ENCODE assay signal across 29 cellular contexts in the genomic region with DNA sequence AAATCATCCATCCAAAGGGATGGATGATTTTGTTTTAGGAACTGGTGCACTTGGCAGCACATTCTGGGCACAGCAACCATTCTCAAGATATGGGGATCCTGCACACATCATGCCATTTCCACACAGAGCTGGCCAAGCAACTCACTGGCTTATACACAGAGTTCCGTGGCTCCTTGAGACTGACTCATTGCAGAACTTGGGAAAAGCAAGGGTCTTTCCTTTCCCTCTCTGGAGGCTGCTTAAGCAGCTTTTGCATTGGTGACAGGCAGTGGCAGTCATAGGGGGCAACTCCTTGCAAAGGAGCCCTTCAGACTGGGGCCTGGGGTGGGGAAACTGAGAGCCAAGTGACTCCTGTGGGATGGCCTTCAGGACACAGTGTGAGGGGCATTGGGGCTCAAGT. TPM values are rescaled to one million over a fixed set of nuclear protein-coding genes. Genes with fewer than 3 reads are reported as not detected.
DNase-seq lines count a peak whose midpoint lies in the region; ATAC-seq and TF ChIP-seq lines count a peak whose summit lies in the region.
"Had no signal": no experiment of that assay in that cellular context is flagged by ENCODE, and none has a peak within 500 bp of the region (broad histone marks: within the 10 kb centered on the region; RNA-seq: fewer than 3 reads in every experiment).

No MANE protein-coding gene starts in this region.

- DNase-seq in astrocyte of the spinal cord (ENCODE audit: low read depth, low spot score) (peak; percentile 18), islet precursor cell (peak; percentile 53), colonic mucosa (no peak), WERI-Rb-1 (no peak)
- DNase-seq: activated CD4-positive, alpha-beta T cell treated with anti-CD3 and anti-CD28 coated beads, Interleukin-2, amount 50 U/mL, for 48 hours; activated naive CD4-positive, alpha-beta T cell treated with anti-CD3 and anti-CD28 coated beads for 36 hours; adrenal gland; AML-193; CD8-positive, alpha-beta T cell; head of caudate nucleus; Kasumi-1; midbrain; naive thymus-derived CD4-positive, alpha-beta T cell; NCI-H1694; NCI-H524; stimulated activated CD4-positive, alpha-beta T cell treated with anti-CD3 and anti-CD28 coated beads, Interleukin-1b, Interleukin-23, amount 100 ng/mL, for 48 hours; stimulated activated CD8-positive, alpha-beta memory T cell treated with anti-CD3 and anti-CD28 coated beads, Interleukin-4, amount 100 ng/mL, for 48 hours; stimulated activated naive CD8-positive, alpha-beta T cell treated with anti-CD3 and anti-CD28 coated beads, Interleukin-15, amount 100 ng/mL, for 72 hours; tibial artery had no signal

- H3K9ac ChIP-seq in BLaER1 treated with 17β-estradiol and CSF1 and Interleukin-3, amounts not matched to agents 10 nM and 100 nM, result peak overlapping the region in 9 of 11 experiments; percentile 1 to 99 (median 90); a peak in 15 of 22 replicates
- no peak overlapping the region for H3K9ac ChIP-seq in colonic mucosa (ENCODE audit: low read depth in 2 of 2, low read length in 2 of 2)

- no peak overlapping the region for H3K27ac Mint-ChIP-seq in IgD-negative memory B cell
- H3K27ac Mint-ChIP-seq: activated naive CD4-positive, alpha-beta T cell treated with anti-CD3 and anti-CD28 coated beads for 36 hours; CD8-positive, alpha-beta T cell; stimulated activated naive CD8-positive, alpha-beta T cell treated with anti-CD3 and anti-CD28 coated beads, Interleukin-15, amount 100 ng/mL, for 72 hours had no signal

- peak overlapping the region in 6 of 11 experiments; percentile 81 to 94 (median 90); a peak in 14 of 22 replicates for H3K27ac ChIP-seq in BLaER1 treated with 17β-estradiol and CSF1 and Interleukin-3, amounts not matched to agents 10 nM and 100 nM
- H3K27ac ChIP-seq in colonic mucosa (no peak overlapping the region), WERI-Rb-1 (no peak overlapping the region)
- H3K27ac ChIP-seq: adrenal gland, breast epithelium, epithelial cell of prostate, right atrium auricular region, tibial artery had no signal

- H3K4me1 ChIP-seq in BLaER1 treated with 17β-estradiol and CSF1 and Interleukin-3, amounts not matched to agents 10 nM and 100 nM, result peaks cover 28 to 91% (median 88%) of the 10 kb centered on the region in 10 experiments
- H3K4me1 ChIP-seq in colonic mucosa, result no peaks in the 10 kb centered on the region
- H3K4me1 ChIP-seq: breast epithelium had no signal

- in situ Hi-C loops in astrocyte of the spinal cord (cut with HindIII; ENCODE audit: low sequenced_read_pairs), result no loop called here

- peaks cover 2% of the 10 kb centered on the region for H3K27me3 Mint-ChIP-seq in IgD-negative memory B cell

- H3K4me2 ChIP-seq in BLaER1 treated with 17β-estradiol and CSF1 and Interleukin-3, amounts not matched to agents 10 nM and 100 nM, result peak overlapping the region; percentile 81 to 99 (median 93); a peak in 21 of 22 replicates

- H3K4me1 Mint-ChIP-seq in IgD-negative memory B cell, result peaks cover 5 to 13% (median 8%) of the 10 kb centered on the region in 3 donors

- H3K36me3 Mint-ChIP-seq in IgD-negative memory B cell, result no peaks in the 10 kb centered on the region

- TF ChIP-seq CTCF in astrocyte of the spinal cord (IDR thresholded peaks at IDR 0.05; ENCODE audit: low read depth, low read length) (no peak), colonic mucosa (IDR thresholded peaks at IDR 0.05) (no peak), WERI-Rb-1 (IDR thresholded peaks at IDR 0.05; ENCODE audit: low read depth, low read length) (no peak)

- H3K27me3 ChIP-seq in BLaER1 treated with 17β-estradiol and CSF1 and Interleukin-3, amounts not matched to agents 10 nM and 100 nM, result no peaks in the 10 kb centered on the region
- H3K27me3 ChIP-seq in colonic mucosa (peaks cover 5% of the 10 kb centered on the region), WERI-Rb-1 (ENCODE audit: insufficient read depth, low read depth, severe bottlenecking) (no peaks in the 10 kb centered on the region)
- H3K27me3 ChIP-seq: adrenal gland, breast epithelium, right atrium auricular region had no signal

- peaks cover 0 to 46% (median 27%) of the 10 kb centered on the region in 11 experiments; a peak in 14 of 22 replicates for H4K20me1 ChIP-seq in BLaER1 treated with 17β-estradiol and CSF1 and Interleukin-3, amounts not matched to agents 10 nM and 100 nM

- ATAC-seq in HG03139 (IDR thresholded peaks at IDR 0.05; ENCODE audit: unreplicated experiment), result no peak
- no peak for ATAC-seq in GM18909 (IDR thresholded peaks at IDR 0.05; ENCODE audit: poor library complexity, unreplicated experiment)
- ATAC-seq: CD8-positive, alpha-beta T cell; naive thymus-derived CD4-positive, alpha-beta T cell; stimulated activated naive CD8-positive, alpha-beta T cell treated with anti-CD3 and anti-CD28 coated beads, Interleukin-15, amount 100 ng/mL, for 72 hours had no signal

- H3K4me3 ChIP-seq in BLaER1 treated with 17β-estradiol and CSF1 and Interleukin-3, amounts not matched to agents 10 nM and 100 nM, result peak overlapping the region in 3 of 10 experiments; percentile 81 to 97 (median 84); a peak in 4 of 20 replicates
- no peak overlapping the region for H3K4me3 ChIP-seq in astrocyte of the spinal cord (ENCODE audit: low read depth, low read length)
- no peak overlapping the region for H3K4me3 ChIP-seq in colonic mucosa
- no peak overlapping the region for H3K4me3 ChIP-seq in WERI-Rb-1 (ENCODE audit: low read depth, low read length)
- H3K4me3 ChIP-seq: adrenal gland, breast epithelium, right atrium auricular region, smooth muscle cell, tibial artery had no signal

- H3K36me3 ChIP-seq in BLaER1 treated with 17β-estradiol and CSF1 and Interleukin-3, amounts not matched to agents 10 nM and 100 nM, result peaks cover 0 to 23% (median 14%) of the 10 kb centered on the region in 11 experiments; a peak in 12 of 22 replicates
- H3K36me3 ChIP-seq in colonic mucosa, result no peaks in the 10 kb centered on the region
- H3K36me3 ChIP-seq in WERI-Rb-1, result peaks cover 14% of the 10 kb centered on the region
- H3K36me3 ChIP-seq: adrenal gland, breast epithelium, right atrium auricular region, tibial artery had no signal

- no peaks in the 10 kb centered on the region for H3K9me3 ChIP-seq in BLaER1 treated with 17β-estradiol and CSF1 and Interleukin-3, amounts not matched to agents 10 nM and 100 nM (replicated peaks in 1 of 11)
- no peaks in the 10 kb centered on the region for H3K9me3 ChIP-seq in colonic mucosa
- no peaks in the 10 kb centered on the region for H3K9me3 ChIP-seq in WERI-Rb-1 (ENCODE audit: severe bottlenecking)
- H3K9me3 ChIP-seq: adrenal gland, breast epithelium, right atrium auricular region, tibial artery had no signal

- H3K9me3 Mint-ChIP-seq in IgD-negative memory B cell, result no peaks in the 10 kb centered on the region
- H3K9me3 Mint-ChIP-seq: activated naive CD4-positive, alpha-beta T cell treated with anti-CD3 and anti-CD28 coated beads for 36 hours; CD8-positive, alpha-beta T cell; naive thymus-derived CD4-positive, alpha-beta T cell; stimulated activated naive CD8-positive, alpha-beta T cell treated with anti-CD3 and anti-CD28 coated beads, Interleukin-15, amount 100 ng/mL, for 72 hours had no signal

- H3K4me3 Mint-ChIP-seq in IgD-negative memory B cell, result peak overlapping the region in 3 of 4 donors; percentile 12 to 71 (median 23)

- intact Hi-C loops in colonic mucosa (cut with DNase I), result no loop called here

RNA-seq across cellular contexts. Expression of a gene that starts 1.9 kb away (rescaled TPM):
- polyA plus RNA-seq in IgD-negative memory B cell, result 49.1 TPM
- 10 to 100 TPM in 1 of 2 donors, 1 to 10 TPM in 1; 8.5 to 12.4 TPM for total RNA-seq in colonic mucosa

RNA-seq across cellular contexts. Expression of a gene that starts 8.7 kb away (rescaled TPM):
- polyA plus RNA-seq in IgD-negative memory B cell, result 0.13 TPM
- under 1 TPM; 0.05 TPM for total RNA-seq in colonic mucosa
- total RNA-seq: H4, right atrium auricular region had no signal

RNA-seq across cellular contexts. Expression of a gene that starts 18.8 kb away (rescaled TPM):
- 24.2 TPM for polyA plus RNA-seq in IgD-negative memory B cell
- 10 to 100 TPM in 1 of 2 donors, 1 to 10 TPM in 1; 9.2 to 12.4 TPM for total RNA-seq in colonic mucosa
- total RNA-seq: G401 had no signal

RNA-seq across cellular contexts. Expression of a gene that starts 28.1 kb away (rescaled TPM):
- 16.9 TPM for polyA plus RNA-seq in IgD-negative memory B cell
- 1 to 10 TPM; 5.3 to 7.5 TPM for total RNA-seq in colonic mucosa

RNA-seq across cellular contexts. Expression of a gene that starts 28.6 kb away (rescaled TPM):
- polyA plus RNA-seq in IgD-negative memory B cell, result 18.0 TPM
- 1 to 10 TPM; 1.2 TPM for total RNA-seq in colonic mucosa

Comparison
In these comparisons a context has a peak if more than half of its experiments do, and no peak if none do; other contexts are left out.
1. H3K27ac ChIP-seq: peak in BLaER1 treated with 17β-estradiol and CSF1 and Interleukin-3, amounts not matched to agents 10 nM and 100 nM (6 of 11); none in colonic mucosa (single experiment) and WERI-Rb-1 (single experiment).
2. H3K9ac ChIP-seq: peak in BLaER1 treated with 17β-estradiol and CSF1 and Interleukin-3, amounts not matched to agents 10 nM and 100 nM (9 of 11); none in colonic mucosa (0 of 2).
3. DNase-seq: peak in astrocyte of the spinal cord (single experiment) and islet precursor cell (single experiment); none in colonic mucosa (single experiment) and WERI-Rb-1 (single experiment).